In genomic region chr21:19899645-19900044, GRCh38 we compare ENCODE assay signal across 22 cellular contexts.
"Had no signal": no experiment of that assay in that cellular context is flagged by ENCODE, and none has a peak within 500 bp of the region (broad histone marks: within the 10 kb centered on the region; RNA-seq: fewer than 3 reads in every experiment).

No MANE protein-coding gene starts in this region.

- H3K4me3 Mint-ChIP-seq: immature natural killer cell; naive thymus-derived CD4-positive, alpha-beta T cell; nephron; stimulated activated memory B cell treated with anti-CD40 and anti-IgM and Interleukin-4, amounts not matched to agents 10 μg/mL and 1 μg/mL and 100 μg/mL, for 72 hours had no signal

- H3K27me3 Mint-ChIP-seq: naive thymus-derived CD4-positive, alpha-beta T cell; stimulated activated memory B cell treated with anti-CD40 and anti-IgM and Interleukin-4, amounts not matched to agents 10 μg/mL and 1 μg/mL and 100 μg/mL, for 72 hours had no signal

- ATAC-seq: left colon; naive thymus-derived CD4-positive, alpha-beta T cell; psoas muscle; stimulated activated naive CD8-positive, alpha-beta T cell treated with anti-CD3 and anti-CD28 coated beads, Interleukin-15, Interleukin-2, amounts not matched to agents 100 U/mL and 50 U/mL, for 24 hours had no signal

- H3K27ac Mint-ChIP-seq: immature natural killer cell; naive thymus-derived CD4-positive, alpha-beta T cell; nephron; stimulated activated memory B cell treated with anti-CD40 and anti-IgM and Interleukin-4, amounts not matched to agents 10 μg/mL and 1 μg/mL and 100 μg/mL, for 72 hours had no signal

- H3K9me3 Mint-ChIP-seq: stimulated activated memory B cell treated with anti-CD40 and anti-IgM and Interleukin-4, amounts not matched to agents 10 μg/mL and 1 μg/mL and 100 μg/mL, for 72 hours had no signal

- DNase-seq: cortex of kidney; effector CD4-positive, alpha-beta T cell; hypothalamus; immature natural killer cell; islet precursor cell; kidney glomerular epithelial cell; left colon; left ventricle myocardium inferior; mammary epithelial cell; mesendoderm; midbrain; naive thymus-derived CD4-positive, alpha-beta T cell; occipital lobe; ovary; posterior cingulate gyrus; psoas muscle; stimulated activated CD4-positive, alpha-beta T cell treated with anti-CD3 and anti-CD28 coated beads, Interleukin-4, amount 100 ng/mL, for 4 hours; stimulated activated naive CD8-positive, alpha-beta T cell treated with anti-CD3 and anti-CD28 coated beads, Interleukin-15, Interleukin-2, amounts not matched to agents 100 U/mL and 50 U/mL, for 24 hours; substantia nigra; uterus had no signal

- H3K36me3 Mint-ChIP-seq: naive thymus-derived CD4-positive, alpha-beta T cell; stimulated activated memory B cell treated with anti-CD40 and anti-IgM and Interleukin-4, amounts not matched to agents 10 μg/mL and 1 μg/mL and 100 μg/mL, for 72 hours had no signal

- H3K4me1 Mint-ChIP-seq: naive thymus-derived CD4-positive, alpha-beta T cell; nephron; stimulated activated memory B cell treated with anti-CD40 and anti-IgM and Interleukin-4, amounts not matched to agents 10 μg/mL and 1 μg/mL and 100 μg/mL, for 72 hours had no signal
